ENCODE assay signal across 16 cellular contexts in genomic region chr16:89691986-89692569, GRCh38.
"Had no signal": no experiment of that assay in that cellular context is flagged by ENCODE, and none has a peak within 500 bp of the region (broad histone marks: within the 10 kb centered on the region; RNA-seq: fewer than 3 reads in every experiment).

No MANE protein-coding gene starts in this region.

- H2AFZ ChIP-seq: neural progenitor cell, parathyroid adenoma had no signal

- H3K4me3 ChIP-seq: adrenal gland, gastrocnemius medialis, neural progenitor cell, upper lobe of left lung had no signal

- H3K27me3 ChIP-seq: adrenal gland, gastrocnemius medialis, neural progenitor cell, upper lobe of left lung had no signal

- H3K27ac ChIP-seq: adrenal gland, gastrocnemius medialis, neural progenitor cell, parathyroid adenoma, upper lobe of left lung, VCaP had no signal

- H3K4me2 ChIP-seq: neural progenitor cell had no signal

- DNase-seq: activated CD4-positive, alpha-beta T cell treated with anti-CD3 and anti-CD28 coated beads for 48 hours; activated CD8-positive, alpha-beta memory T cell treated with anti-CD3 and anti-CD28 coated beads, Interleukin-2, amount 50 U/mL, for 48 hours; activated CD8-positive, alpha-beta T cell treated with anti-CD3 and anti-CD28 coated beads, Interleukin-2, amount 10 ng/mL, durations not matched to agents 7 days and 5 days; activated naive CD4-positive, alpha-beta T cell treated with anti-CD3 and anti-CD28 coated beads for 36 hours; adrenal gland; caudate nucleus; cortex of kidney; effector CD8-positive, alpha-beta T cell; gastrocnemius medialis; stimulated activated CD4-positive, alpha-beta T cell treated with anti-CD3 and anti-CD28 coated beads, Interleukin-15, amount 100 ng/mL, for 24 hours; stimulated activated CD4-positive, alpha-beta T cell treated with anti-CD3 and anti-CD28 coated beads, Interleukin-4, amount 100 ng/mL, for 24 hours; T-cell; upper lobe of left lung had no signal

- ATAC-seq: activated CD8-positive, alpha-beta T cell treated with anti-CD3 and anti-CD28 coated beads, Interleukin-2, amount 10 ng/mL, durations not matched to agents 7 days and 5 days; gastrocnemius medialis; T-cell had no signal

- H3K36me3 ChIP-seq: neural progenitor cell had no signal

- H3K9me3 ChIP-seq: adrenal gland, gastrocnemius medialis, upper lobe of left lung had no signal
